1 cellular context compared by ENCODE assay signal in genomic region chr1:225882699-225883615, GRCh38.
TF ChIP-seq lines count a peak whose summit lies in the region.

No MANE protein-coding gene starts in this region.

TF ChIP-seq in Ishikawa, 13 proteins besides CTCF, POLR2A, EP300 and RAD21 (continued from another document):
- TF ChIP-seq REST (IDR thresholded peaks at IDR 0.05; ENCODE audit: low read depth): no peak
- TF ChIP-seq TCF12 (IDR thresholded peaks at IDR 0.05; ENCODE audit: low read depth): no peak
